Comparison of ENCODE assay signal across 8 cellular contexts in genomic region chr6:136551103-136551502, GRCh38. TPM values are rescaled to one million over a fixed set of nuclear protein-coding genes. Genes with fewer than 3 reads are reported as not detected.
DNase-seq lines count a peak whose midpoint lies in the region; ATAC-seq and TF ChIP-seq lines count a peak whose summit lies in the region.

No MANE protein-coding gene starts in this region.

- peaks cover 39% of the 10 kb centered on the region for H3K27me3 ChIP-seq in left ventricle myocardium inferior (ENCODE audit: low read depth)
- H3K27me3 ChIP-seq in ascending aorta = no peaks in the 10 kb centered on the region
- H3K27me3 ChIP-seq in upper lobe of right lung = peaks cover 7% of the 10 kb centered on the region
- H3K27me3 ChIP-seq in gastrocnemius medialis = peaks cover 48 to 54% (median 50%) of the 10 kb centered on the region in 3 donors

- H3K4me3 ChIP-seq in left ventricle myocardium inferior = peak overlapping the region; percentile 86
- H3K4me3 ChIP-seq in ascending aorta = peak overlapping the region; percentile 97 to 98
- H3K4me3 ChIP-seq in upper lobe of right lung = peak overlapping the region; percentile 69
- H3K4me3 ChIP-seq in gastrocnemius medialis = peak overlapping the region in 1 of 4 donors; percentile 58

- peaks cover 21% of the 10 kb centered on the region for H3K4me1 ChIP-seq in left ventricle myocardium inferior
- H3K4me1 ChIP-seq in ascending aorta = peaks cover 4 to 8% of the 10 kb centered on the region in 2 donors
- peaks cover 12% of the 10 kb centered on the region for H3K4me1 ChIP-seq in upper lobe of right lung
- H3K4me1 ChIP-seq in gastrocnemius medialis = peaks cover 0 to 11% of the 10 kb centered on the region in 2 donors

- no peak for TF ChIP-seq POLR2A in gastrocnemius medialis (IDR thresholded peaks at IDR 0.05)

- intact Hi-C loops in left ventricle myocardium inferior (cut with micrococcal nuclease) (no loop called here), cardiac septum (cut with DNase I) (no loop called here), ascending aorta (cut with DNase I) (no loop called here), upper lobe of right lung (cut with DNase I) (no loop called here), gastrocnemius medialis (cut with DNase I; ENCODE audit: low total_unique reads) (no loop called here)

- peaks cover 5% of the 10 kb centered on the region for H3K36me3 ChIP-seq in left ventricle myocardium inferior
- H3K36me3 ChIP-seq in ascending aorta = peaks cover 7 to 15% of the 10 kb centered on the region in 2 donors
- H3K36me3 ChIP-seq in upper lobe of right lung = no peaks in the 10 kb centered on the region
- no peaks in the 10 kb centered on the region for H3K36me3 ChIP-seq in gastrocnemius medialis

- DNase-seq in left ventricle myocardium inferior (no peak), cardiac septum (ENCODE audit: low spot score) (no peak), ascending aorta (ENCODE audit: low spot score in 2 of 2) (no peak), medulla oblongata (ENCODE audit: extremely low spot score) (peak; percentile 26), upper lobe of right lung (no peak), gastrocnemius medialis (no peak), HuH-7.5 (ENCODE audit: low spot score) (no peak)

- H3K27ac ChIP-seq in left ventricle myocardium inferior (replicated peaks) (no peak overlapping the region), ascending aorta (no peak overlapping the region), upper lobe of right lung (no peak overlapping the region), gastrocnemius medialis (no peak overlapping the region)

- TF ChIP-seq CTCF in left ventricle myocardium inferior (IDR thresholded peaks at IDR 0.05; ENCODE audit: borderline replicate concordance) = no peak
- TF ChIP-seq CTCF in ascending aorta (IDR thresholded peaks at IDR 0.05) = no peak
- TF ChIP-seq CTCF in upper lobe of right lung (IDR thresholded peaks at IDR 0.05) = no peak
- TF ChIP-seq CTCF in gastrocnemius medialis (IDR thresholded peaks at IDR 0.05 in 4 of 5, conservative IDR thresholded peaks at IDR 0.05 in 1 of 5) = no peak

- in situ Hi-C loops in gastrocnemius medialis (cut with MboI; ENCODE audit: low sequenced_read_pairs in 4 of 4) = no loop called here

- ATAC-seq in upper lobe of right lung (no peak), gastrocnemius medialis (no peak), GM21529 (IDR thresholded peaks at IDR 0.05; ENCODE audit: unreplicated experiment) (no peak)

- H3K9me3 ChIP-seq in left ventricle myocardium inferior (replicated peaks) = no peaks in the 10 kb centered on the region
- H3K9me3 ChIP-seq in ascending aorta = no peaks in the 10 kb centered on the region
- H3K9me3 ChIP-seq in upper lobe of right lung = no peaks in the 10 kb centered on the region
- no peaks in the 10 kb centered on the region for H3K9me3 ChIP-seq in gastrocnemius medialis

RNA-seq across cellular contexts. Expression of gene MAP7, which starts 0.9 kb away (rescaled TPM):
- total RNA-seq in left ventricle myocardium inferior (3.1 TPM), cardiac septum (1.5 TPM), ascending aorta (not detected), upper lobe of right lung (23.2 TPM), gastrocnemius medialis (under 1 TPM; 0.22 to 0.56 (median 0.39) TPM)
